11 cellular contexts compared by ENCODE assay signal in genomic region chr5:78760411-78761169, GRCh38.
DNase-seq lines count a peak whose midpoint lies in the region; ATAC-seq, FAIRE-seq and TF ChIP-seq lines count a peak whose summit lies in the region.
"Had no signal": no experiment of that assay in that cellular context is flagged by ENCODE, and none has a peak within 500 bp of the region (broad histone marks: within the 10 kb centered on the region; RNA-seq: fewer than 3 reads in every experiment).

No MANE protein-coding gene starts in this region.

- no peak for ATAC-seq in HG03039 (IDR thresholded peaks at IDR 0.05; ENCODE audit: unreplicated experiment)
- ATAC-seq in HG03439 (IDR thresholded peaks at IDR 0.05; ENCODE audit: unreplicated experiment) = no peak
- ATAC-seq: stimulated activated naive CD8-positive, alpha-beta T cell treated with anti-CD3 and anti-CD28 coated beads, Interleukin-15, amount 100 ng/mL, for 72 hours had no signal

- no peak overlapping the region for H3K4me3 ChIP-seq in AG04450 (ENCODE audit: low read depth, low read length)
- H3K4me3 ChIP-seq: SK-N-MC had no signal

- peaks cover 36% of the 10 kb centered on the region for H3K27me3 ChIP-seq in AG04450 (ENCODE audit: control insufficient read depth, insufficient read depth, low read length)

- DNase-seq in AG04450 (ENCODE audit: low read depth, low spot score) (no peak), GM18507 (ENCODE audit: extremely low spot score, insufficient read length, low read depth) (no peak), SK-MEL-5 (ENCODE audit: low read depth, low spot score) (peak; percentile 45), globus pallidus (ENCODE audit: low spot score) (peak; percentile 26), epidermal melanocyte (ENCODE audit: insufficient read length, low spot score) (no peak), nucleus accumbens (lab: John Stamatoyannopoulos, UW) (no peak)
- DNase-seq: NCI-H2029; stimulated activated naive CD8-positive, alpha-beta T cell treated with anti-CD3 and anti-CD28 coated beads, Interleukin-15, amount 100 ng/mL, for 72 hours had no signal

- POLR2A ChIA-PET in AG04450 (lab: Yijun Ruan, JAX) = interaction anchor here (1.3 kb wide), 1 partner anchor 49 kb away, joined by 3 read pairs; no protein-coding TSS in a partner anchor

- CTCF ChIA-PET in AG04450 (lab: Charles Lee) = interaction anchor here (0.6 to 1.4 kb wide), 5 partner anchors 11 to 479 kb away, joined by 3 to 5 read pairs (median 3); no protein-coding TSS in a partner anchor

- no peak overlapping the region for H3K27ac ChIP-seq in AG04450 (ENCODE audit: low read depth, low read length)
- H3K27ac ChIP-seq: SK-N-MC had no signal

- H3K9me3 ChIP-seq in AG04450 (ENCODE audit: control insufficient read depth, insufficient read depth, low read length) = no peaks in the 10 kb centered on the region

- peak; percentile 40 for TF ChIP-seq CTCF in AG04450 (IDR thresholded peaks at IDR 0.05; ENCODE audit: low read depth, low read length)

- peak; percentile 63 for FAIRE-seq in GM18507 (lab: Jason Lieb, UNC)

- in situ Hi-C loops in SK-MEL-5 (cut with HindIII; ENCODE audit: low pct_unique_long_range_greater_than_20kb, low sequenced_read_pairs) = no loop called here

Comparison
In these comparisons a context has a peak if more than half of its experiments do, and no peak if none do; other contexts are left out.
1. DNase-seq: peak in SK-MEL-5 (single experiment) and globus pallidus (single experiment); none in AG04450 (single experiment), GM18507 (single experiment), epidermal melanocyte (single experiment) and nucleus accumbens (0 of 56).